Comparison of ENCODE assay signal across 1 cellular context in genomic region chr2:237671466-237672173, GRCh38.
TF ChIP-seq lines count a peak whose summit lies in the region.

No MANE protein-coding gene starts in this region.

TF ChIP-seq in GM23338, 12 proteins besides CTCF, POLR2A, EP300 and RAD21 (continued from another document):
- TF ChIP-seq ZNF462 (CRISPR knock-in tag; IDR thresholded peaks at IDR 0.05): no peak
TF ChIP-seq in GM23338: peak in this region for 0.
